Comparison of ENCODE assay signal across 19 cellular contexts in the genomic region with DNA sequence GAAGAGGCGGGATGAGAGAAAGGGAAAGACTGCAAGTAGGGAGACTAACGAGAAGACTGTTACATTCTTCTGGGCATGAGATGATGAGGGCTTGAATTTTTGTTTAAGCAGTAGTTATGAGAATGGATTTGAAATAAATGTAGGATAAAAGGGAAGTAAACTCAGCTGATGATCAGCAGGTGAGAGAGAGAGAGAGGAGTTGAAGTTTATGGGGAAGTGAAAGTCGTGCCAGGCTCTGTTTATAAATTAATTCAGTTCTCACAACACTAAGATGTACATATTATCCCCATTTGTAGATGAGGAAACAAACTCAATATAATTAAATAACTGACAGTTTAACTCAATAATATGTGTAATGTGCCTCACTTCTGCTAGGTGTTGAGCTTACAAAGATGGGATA.
DNase-seq lines count a peak whose midpoint lies in the region; ATAC-seq and TF ChIP-seq lines count a peak whose summit lies in the region.
"Had no signal": no experiment of that assay in that cellular context is flagged by ENCODE, and none has a peak within 500 bp of the region (broad histone marks: within the 10 kb centered on the region; RNA-seq: fewer than 3 reads in every experiment).

No MANE protein-coding gene starts in this region.

- H3K4me3 ChIP-seq in smooth muscle cell (no peak overlapping the region), right cardiac atrium (ENCODE audit: low read length) (no peak overlapping the region)
- H3K4me3 ChIP-seq: PC-9, SJSA1 had no signal

- H2AFZ ChIP-seq in smooth muscle cell (ENCODE audit: low read depth) = no peak overlapping the region
- H2AFZ ChIP-seq: PC-9 had no signal

- no peaks in the 10 kb centered on the region for H3K36me3 ChIP-seq in smooth muscle cell (ENCODE audit: low read depth)
- H3K36me3 ChIP-seq: SJSA1 had no signal

- no peak overlapping the region for H3K4me3 Mint-ChIP-seq in activated B cell treated with CpG ODN at 0.5 μM for 24 hours
- no peak overlapping the region for H3K4me3 Mint-ChIP-seq in effector memory CD8-positive, alpha-beta T cell
- H3K4me3 Mint-ChIP-seq: CD8-positive, alpha-beta memory T cell had no signal

- WGBS in smooth muscle cell (ENCODE audit: low lambda C conversion rate) = 88% methylated on average over 3 of the region's 3 CpGs
- 77% methylated on average over 3 of the region's 3 CpGs for WGBS in right cardiac atrium

- POLR2A ChIA-PET in activated B cell treated with CpG ODN at 0.5 μM for 24 hours (lab: Charles Lee) = no interaction called here

- H3K4me1 Mint-ChIP-seq in activated B cell treated with CpG ODN at 0.5 μM for 24 hours = peaks cover 31% of the 10 kb centered on the region
- no peaks in the 10 kb centered on the region for H3K4me1 Mint-ChIP-seq in effector memory CD8-positive, alpha-beta T cell (ENCODE audit: low read depth in 2 of 2)
- H3K4me1 Mint-ChIP-seq: CD8-positive, alpha-beta memory T cell had no signal

- H3K4me2 ChIP-seq in smooth muscle cell = no peak overlapping the region
- H3K4me2 ChIP-seq: PC-9 had no signal

- peak overlapping the region; percentile 18 for H3K27ac Mint-ChIP-seq in activated B cell treated with CpG ODN at 0.5 μM for 24 hours
- H3K27ac Mint-ChIP-seq in effector memory CD8-positive, alpha-beta T cell = no peak overlapping the region
- H3K27ac Mint-ChIP-seq: CD8-positive, alpha-beta memory T cell had no signal

- H3K9ac ChIP-seq in smooth muscle cell (ENCODE audit: low read depth) = no peak overlapping the region

- no peaks in the 10 kb centered on the region for H3F3A ChIP-seq in smooth muscle cell (ENCODE audit: low read depth)

- intact Hi-C loops in activated B cell treated with CpG ODN at 0.5 μM for 24 hours (cut with micrococcal nuclease) = loop anchor here (2.0 kb wide), 1 partner anchor 14 kb away; no protein-coding TSS in a partner anchor
- intact Hi-C loops in right cardiac atrium (cut with DNase I) = no loop called here

- H3K9me3 Mint-ChIP-seq in activated B cell treated with CpG ODN at 0.5 μM for 24 hours = peaks cover 8% of the 10 kb centered on the region
- H3K9me3 Mint-ChIP-seq in effector memory CD8-positive, alpha-beta T cell = peaks cover 0 to 2% of the 10 kb centered on the region in 2 donors

- no peaks in the 10 kb centered on the region for H3K27me3 Mint-ChIP-seq in activated B cell treated with CpG ODN at 0.5 μM for 24 hours
- H3K27me3 Mint-ChIP-seq in effector memory CD8-positive, alpha-beta T cell = peaks cover 2 to 5% of the 10 kb centered on the region in 2 donors

- H3K9me3 ChIP-seq in smooth muscle cell (replicated peaks; ENCODE audit: low read depth) (no peaks in the 10 kb centered on the region), right cardiac atrium (ENCODE audit: control insufficient read depth, low read length) (peaks cover 3% of the 10 kb centered on the region)
- H3K9me3 ChIP-seq: SJSA1 had no signal

- H3K27ac ChIP-seq in smooth muscle cell (ENCODE audit: low read depth) = no peak overlapping the region
- no peak overlapping the region for H3K27ac ChIP-seq in right cardiac atrium (ENCODE audit: low read length)
- H3K27ac ChIP-seq: PC-9, SJSA1 had no signal

- H3K27me3 ChIP-seq in smooth muscle cell (ENCODE audit: low read depth) (no peaks in the 10 kb centered on the region), right cardiac atrium (ENCODE audit: control insufficient read depth, insufficient read depth) (no peaks in the 10 kb centered on the region)
- H3K27me3 ChIP-seq: SJSA1 had no signal

- ATAC-seq in HG03175 (IDR thresholded peaks at IDR 0.05; ENCODE audit: unreplicated experiment) (peak; percentile 76), activated B cell treated with CpG ODN at 0.5 μM for 24 hours (ENCODE audit: low read depth) (peak; percentile 61), right cardiac atrium (no peak)
- no peak for ATAC-seq in effector memory CD8-positive, alpha-beta T cell (replicated peaks)
- ATAC-seq: HCT116 had no signal

- DNase-seq in CD1c-positive myeloid dendritic cell (ENCODE audit: extremely low spot score) = peak; percentile 25
- DNase-seq in NAMALWA (ENCODE audit: low spot score) = peak; percentile 14
- no peak for DNase-seq in activated B cell treated with CpG ODN at 0.5 μM for 24 hours
- DNase-seq in mesenteric fat pad (ENCODE audit: low spot score) = no peak
- no peak for DNase-seq in effector memory CD8-positive, alpha-beta T cell
- no peak for DNase-seq in smooth muscle cell (lab: John Stamatoyannopoulos, UW; ENCODE audit: unreplicated experiment)
- DNase-seq in right cardiac atrium = no peak
- DNase-seq: 8988T; CD8-positive, alpha-beta memory T cell; DMS79; NCI-H1048; NCI-H1436 treated with DMSO at 0.1 percent for 48 hours; NCI-H2081 treated with DMSO at 0.1 percent for 48 hours; NCI-H510A treated with DMSO at 0.1 percent for 48 hours; NCI-H82; PC-9 had no signal

- peaks cover 2% of the 10 kb centered on the region for H3K36me3 Mint-ChIP-seq in activated B cell treated with CpG ODN at 0.5 μM for 24 hours (ENCODE audit: low read depth)
- H3K36me3 Mint-ChIP-seq in effector memory CD8-positive, alpha-beta T cell (ENCODE audit: insufficient read depth) = no peaks in the 10 kb centered on the region
- H3K36me3 Mint-ChIP-seq: CD8-positive, alpha-beta memory T cell had no signal

- no peaks in the 10 kb centered on the region for H4K20me1 ChIP-seq in smooth muscle cell (ENCODE audit: low read depth)

- H3K4me1 ChIP-seq in smooth muscle cell (ENCODE audit: low read depth) (no peaks in the 10 kb centered on the region), right cardiac atrium (ENCODE audit: control insufficient read depth, insufficient read depth, low read length) (no peaks in the 10 kb centered on the region)
- H3K4me1 ChIP-seq: SJSA1 had no signal

- H3K79me2 ChIP-seq in smooth muscle cell (ENCODE audit: low read depth) = no peaks in the 10 kb centered on the region

- TF ChIP-seq CTCF in activated B cell treated with CpG ODN at 0.5 μM for 24 hours (IDR thresholded peaks at IDR 0.05) (no peak), smooth muscle cell (IDR thresholded peaks at IDR 0.05; ENCODE audit: borderline replicate concordance, insufficient read depth, poor library complexity, severe bottlenecking) (no peak)

- CTCF ChIA-PET in activated B cell treated with CpG ODN at 0.5 μM for 24 hours (lab: Charles Lee) = no interaction called here

Comparison
In these comparisons a context has a peak if more than half of its experiments do, and no peak if none do; other contexts are left out.
1. DNase-seq: peak in CD1c-positive myeloid dendritic cell (single experiment) and NAMALWA (single experiment); none in activated B cell treated with CpG ODN at 0.5 μM for 24 hours (single experiment), mesenteric fat pad (single experiment), effector memory CD8-positive, alpha-beta T cell (0 of 3), smooth muscle cell (single experiment) and right cardiac atrium (0 of 3).
2. ATAC-seq: peak in HG03175 (single experiment) and activated B cell treated with CpG ODN at 0.5 μM for 24 hours (single experiment); none in effector memory CD8-positive, alpha-beta T cell (single experiment) and right cardiac atrium (0 of 2).